1 cellular context compared by ENCODE assay signal in genomic region chr4:26701786-26702227, GRCh38.
TF ChIP-seq lines count a peak whose summit lies in the region.

No MANE protein-coding gene starts in this region.

TF ChIP-seq in K562, 482 proteins besides CTCF, POLR2A, EP300 and RAD21 (continued from another document and continues in another):
- TF ChIP-seq RBM39 (optimal IDR thresholded peaks at IDR 0.05; ENCODE audit: low read depth, low read length): no peak
- no peak for TF ChIP-seq RBM25 (IDR thresholded peaks at IDR 0.05; ENCODE audit: low read depth, low read length, severe bottlenecking)
- peak in 1 of 2 experiments; percentile 87; a peak in 1 of 4 replicates for TF ChIP-seq RCOR1 (IDR thresholded peaks at IDR 0.05; ENCODE audit: borderline replicate concordance in 1 of 2, low read depth in 2 of 2, low read length in 2 of 2)
- TF ChIP-seq SUPT5H (IDR thresholded peaks at IDR 0.05): no peak
- TF ChIP-seq YBX1 (IDR thresholded peaks at IDR 0.05): no peak
- TF ChIP-seq KHSRP (IDR thresholded peaks at IDR 0.05): no peak; the same call in 1 of the 2 replicates
- TF ChIP-seq PML (IDR thresholded peaks at IDR 0.05; ENCODE audit: low read length): peak; percentile 91
- no peak for TF ChIP-seq ZBTB1 (CRISPR knock-in tag; IDR thresholded peaks at IDR 0.05; ENCODE audit: borderline replicate concordance, low read depth)
- TF ChIP-seq FOXA1 (IDR thresholded peaks at IDR 0.05; ENCODE audit: borderline replicate concordance): no peak
- TF ChIP-seq NFE2 (IDR thresholded peaks at IDR 0.05; ENCODE audit: low read depth): no peak
- TF ChIP-seq MCM3 (IDR thresholded peaks at IDR 0.05): no peak
- no peak for TF ChIP-seq ARID2 (IDR thresholded peaks at IDR 0.05)
- TF ChIP-seq MXD1 (CRISPR knock-in tag; IDR thresholded peaks at IDR 0.05; ENCODE audit: borderline replicate concordance, poor library complexity, severe bottlenecking): no peak
- TF ChIP-seq E4F1 (CRISPR knock-in tag; IDR thresholded peaks at IDR 0.05; ENCODE audit: borderline replicate concordance): no peak
- no peak for TF ChIP-seq HDAC8 (tag; IDR thresholded peaks at IDR 0.05)
- no peak for TF ChIP-seq ZNF217 (CRISPR knock-in tag; IDR thresholded peaks at IDR 0.05)
- no peak for TF ChIP-seq EZH2 (IDR thresholded peaks at IDR 0.05; ENCODE audit: borderline replicate concordance, low read depth, low read length)
- no peak for TF ChIP-seq MAFF (IDR thresholded peaks at IDR 0.05; ENCODE audit: low read length)
- TF ChIP-seq ZNF518B (CRISPR knock-in tag; IDR thresholded peaks at IDR 0.05): no peak
- no peak for TF ChIP-seq CEBPZ (IDR thresholded peaks at IDR 0.05; ENCODE audit: borderline replicate concordance, low read depth, low read length)
- TF ChIP-seq ARNT (IDR thresholded peaks at IDR 0.05): peak; percentile 61 to 92; a peak in 3 of 4 replicates
- TF ChIP-seq TCF7 (IDR thresholded peaks at IDR 0.05; ENCODE audit: borderline replicate concordance): peak; percentile 95
- TF ChIP-seq STAT5B (CRISPR knock-in tag; IDR thresholded peaks at IDR 0.05): no peak
- TF ChIP-seq CREBBP (IDR thresholded peaks at IDR 0.05; ENCODE audit: low read depth, low read length): no peak
- no peak for TF ChIP-seq TCFL5 (CRISPR knock-in tag; conservative IDR thresholded peaks at IDR 0.05)
- TF ChIP-seq KDM1A (IDR thresholded peaks at IDR 0.05): peak; percentile 94 to 95
- peak; percentile 74; the same call in 1 of the 2 replicates for TF ChIP-seq NCOA1 (IDR thresholded peaks at IDR 0.05; ENCODE audit: low read depth)
- TF ChIP-seq NR2C2 (CRISPR knock-in tag; IDR thresholded peaks at IDR 0.05): no peak
- 0 out of 2 replicates have a peak, but pooled peaks have one; percentile 15 for TF ChIP-seq NR2C2 (tag; IDR thresholded peaks at IDR 0.05)
- no peak for TF ChIP-seq SRSF7 (optimal IDR thresholded peaks at IDR 0.05; ENCODE audit: low read depth, low read length)
- TF ChIP-seq ZBTB11 (CRISPR knock-in tag; IDR thresholded peaks at IDR 0.05): no peak
- no peak for TF ChIP-seq ZNF407 (IDR thresholded peaks at IDR 0.05; ENCODE audit: low read depth)
- no peak for TF ChIP-seq SFPQ (IDR thresholded peaks at IDR 0.05; ENCODE audit: low read depth, low read length)
